ENCODE assay signal across 1 cellular context in genomic region chr5:151237685-151238084, GRCh38.
TF ChIP-seq lines count a peak whose summit lies in the region.

No MANE protein-coding gene starts in this region.

TF ChIP-seq in GM23338, 12 proteins besides CTCF, POLR2A, EP300 and RAD21 (continued from another document):
- TF ChIP-seq ZNF462 (CRISPR knock-in tag; IDR thresholded peaks at IDR 0.05) (no peak), ZNF114 (CRISPR knock-in tag; IDR thresholded peaks at IDR 0.05) (no peak), EZH2 (IDR thresholded peaks at IDR 0.05; ENCODE audit: low read depth, unreplicated experiment) (no peak), ZNF331 (CRISPR knock-in tag; IDR thresholded peaks at IDR 0.05; ENCODE audit: low read depth) (no peak), REST (IDR thresholded peaks at IDR 0.05; ENCODE audit: unreplicated experiment) (no peak), STAT1 (IDR thresholded peaks at IDR 0.05; ENCODE audit: unreplicated experiment) (no peak), ETS1 (IDR thresholded peaks at IDR 0.05) (no peak)
